In the genomic region with DNA sequence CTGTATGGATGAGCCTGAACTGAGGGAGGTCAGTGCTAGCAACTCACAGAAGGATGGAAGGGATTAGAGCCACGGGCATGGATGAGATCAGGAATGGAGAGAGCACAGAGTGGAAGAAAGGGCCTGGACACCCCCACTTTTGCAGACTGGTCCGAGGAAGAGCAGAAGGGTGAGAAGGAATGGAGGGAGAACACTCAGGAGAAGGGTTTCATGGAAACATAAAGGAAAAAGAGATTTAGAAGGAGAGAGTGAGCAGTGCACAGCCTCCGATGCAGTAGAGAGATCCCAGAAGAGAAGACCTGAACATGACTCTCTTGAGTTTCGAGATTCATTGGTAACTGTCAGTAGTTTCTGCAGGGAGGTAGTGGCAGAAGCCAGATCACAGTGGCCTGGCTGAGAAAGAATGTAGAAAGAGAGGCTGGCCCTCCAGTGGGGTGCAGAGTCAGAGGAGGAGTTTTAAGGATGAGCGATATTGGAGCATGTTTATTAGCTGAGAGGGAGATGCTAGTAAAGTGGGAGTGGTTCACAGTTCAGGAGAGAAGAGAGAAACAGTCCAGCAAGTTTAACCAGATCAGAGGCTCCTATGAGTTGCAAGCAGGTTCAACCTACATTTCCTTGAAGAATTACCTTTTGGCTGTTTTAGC, we compare ENCODE assay signal across 2 cellular contexts.
TF ChIP-seq lines count a peak whose summit lies in the region.

No MANE protein-coding gene starts in this region.

TF ChIP-seq in SK-N-SH treated with all-trans-retinoic acid at 6 μM for 48 hours, 23 proteins besides CTCF, POLR2A, EP300 and RAD21 (continued from another document):
- TF ChIP-seq ISL1 (CRISPR knock-in tag; IDR thresholded peaks at IDR 0.05): no peak
- TF ChIP-seq ZFP3 (CRISPR knock-in tag; IDR thresholded peaks at IDR 0.05): no peak
- no peak for TF ChIP-seq ZNF565 (CRISPR knock-in tag; conservative IDR thresholded peaks at IDR 0.05; ENCODE audit: low read depth)
- TF ChIP-seq TCF4 (CRISPR knock-in tag; IDR thresholded peaks at IDR 0.05; ENCODE audit: borderline replicate concordance): no peak
- TF ChIP-seq CSDC2 (CRISPR knock-in tag; IDR thresholded peaks at IDR 0.05): no peak

TF ChIP-seq in SK-N-SH, 30 proteins besides CTCF, POLR2A, EP300 and RAD21 (continued from another document):
- TF ChIP-seq, protein P1, sequence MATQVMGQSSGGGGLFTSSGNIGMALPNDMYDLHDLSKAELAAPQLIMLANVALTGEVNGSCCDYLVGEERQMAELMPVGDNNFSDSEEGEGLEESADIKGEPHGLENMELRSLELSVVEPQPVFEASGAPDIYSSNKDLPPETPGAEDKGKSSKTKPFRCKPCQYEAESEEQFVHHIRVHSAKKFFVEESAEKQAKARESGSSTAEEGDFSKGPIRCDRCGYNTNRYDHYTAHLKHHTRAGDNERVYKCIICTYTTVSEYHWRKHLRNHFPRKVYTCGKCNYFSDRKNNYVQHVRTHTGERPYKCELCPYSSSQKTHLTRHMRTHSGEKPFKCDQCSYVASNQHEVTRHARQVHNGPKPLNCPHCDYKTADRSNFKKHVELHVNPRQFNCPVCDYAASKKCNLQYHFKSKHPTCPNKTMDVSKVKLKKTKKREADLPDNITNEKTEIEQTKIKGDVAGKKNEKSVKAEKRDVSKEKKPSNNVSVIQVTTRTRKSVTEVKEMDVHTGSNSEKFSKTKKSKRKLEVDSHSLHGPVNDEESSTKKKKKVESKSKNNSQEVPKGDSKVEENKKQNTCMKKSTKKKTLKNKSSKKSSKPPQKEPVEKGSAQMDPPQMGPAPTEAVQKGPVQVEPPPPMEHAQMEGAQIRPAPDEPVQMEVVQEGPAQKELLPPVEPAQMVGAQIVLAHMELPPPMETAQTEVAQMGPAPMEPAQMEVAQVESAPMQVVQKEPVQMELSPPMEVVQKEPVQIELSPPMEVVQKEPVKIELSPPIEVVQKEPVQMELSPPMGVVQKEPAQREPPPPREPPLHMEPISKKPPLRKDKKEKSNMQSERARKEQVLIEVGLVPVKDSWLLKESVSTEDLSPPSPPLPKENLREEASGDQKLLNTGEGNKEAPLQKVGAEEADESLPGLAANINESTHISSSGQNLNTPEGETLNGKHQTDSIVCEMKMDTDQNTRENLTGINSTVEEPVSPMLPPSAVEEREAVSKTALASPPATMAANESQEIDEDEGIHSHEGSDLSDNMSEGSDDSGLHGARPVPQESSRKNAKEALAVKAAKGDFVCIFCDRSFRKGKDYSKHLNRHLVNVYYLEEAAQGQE (IDR thresholded peaks at IDR 0.05; ENCODE audit: low read depth, low read length): no peak
- TF ChIP-seq, protein P2, sequence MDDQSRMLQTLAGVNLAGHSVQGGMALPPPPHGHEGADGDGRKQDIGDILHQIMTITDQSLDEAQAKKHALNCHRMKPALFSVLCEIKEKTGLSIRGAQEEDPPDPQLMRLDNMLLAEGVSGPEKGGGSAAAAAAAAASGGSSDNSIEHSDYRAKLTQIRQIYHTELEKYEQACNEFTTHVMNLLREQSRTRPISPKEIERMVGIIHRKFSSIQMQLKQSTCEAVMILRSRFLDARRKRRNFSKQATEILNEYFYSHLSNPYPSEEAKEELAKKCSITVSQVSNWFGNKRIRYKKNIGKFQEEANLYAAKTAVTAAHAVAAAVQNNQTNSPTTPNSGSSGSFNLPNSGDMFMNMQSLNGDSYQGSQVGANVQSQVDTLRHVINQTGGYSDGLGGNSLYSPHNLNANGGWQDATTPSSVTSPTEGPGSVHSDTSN (IDR thresholded peaks at IDR 0.05): no peak
- TF ChIP-seq, protein P3, sequence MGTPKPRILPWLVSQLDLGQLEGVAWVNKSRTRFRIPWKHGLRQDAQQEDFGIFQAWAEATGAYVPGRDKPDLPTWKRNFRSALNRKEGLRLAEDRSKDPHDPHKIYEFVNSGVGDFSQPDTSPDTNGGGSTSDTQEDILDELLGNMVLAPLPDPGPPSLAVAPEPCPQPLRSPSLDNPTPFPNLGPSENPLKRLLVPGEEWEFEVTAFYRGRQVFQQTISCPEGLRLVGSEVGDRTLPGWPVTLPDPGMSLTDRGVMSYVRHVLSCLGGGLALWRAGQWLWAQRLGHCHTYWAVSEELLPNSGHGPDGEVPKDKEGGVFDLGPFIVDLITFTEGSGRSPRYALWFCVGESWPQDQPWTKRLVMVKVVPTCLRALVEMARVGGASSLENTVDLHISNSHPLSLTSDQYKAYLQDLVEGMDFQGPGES (IDR thresholded peaks at IDR 0.05; ENCODE audit: low read depth, low read length): no peak
- no peak for TF ChIP-seq TAF1 (IDR thresholded peaks at IDR 0.05; ENCODE audit: borderline replicate concordance, low read depth, low read length)
- TF ChIP-seq, protein P4, sequence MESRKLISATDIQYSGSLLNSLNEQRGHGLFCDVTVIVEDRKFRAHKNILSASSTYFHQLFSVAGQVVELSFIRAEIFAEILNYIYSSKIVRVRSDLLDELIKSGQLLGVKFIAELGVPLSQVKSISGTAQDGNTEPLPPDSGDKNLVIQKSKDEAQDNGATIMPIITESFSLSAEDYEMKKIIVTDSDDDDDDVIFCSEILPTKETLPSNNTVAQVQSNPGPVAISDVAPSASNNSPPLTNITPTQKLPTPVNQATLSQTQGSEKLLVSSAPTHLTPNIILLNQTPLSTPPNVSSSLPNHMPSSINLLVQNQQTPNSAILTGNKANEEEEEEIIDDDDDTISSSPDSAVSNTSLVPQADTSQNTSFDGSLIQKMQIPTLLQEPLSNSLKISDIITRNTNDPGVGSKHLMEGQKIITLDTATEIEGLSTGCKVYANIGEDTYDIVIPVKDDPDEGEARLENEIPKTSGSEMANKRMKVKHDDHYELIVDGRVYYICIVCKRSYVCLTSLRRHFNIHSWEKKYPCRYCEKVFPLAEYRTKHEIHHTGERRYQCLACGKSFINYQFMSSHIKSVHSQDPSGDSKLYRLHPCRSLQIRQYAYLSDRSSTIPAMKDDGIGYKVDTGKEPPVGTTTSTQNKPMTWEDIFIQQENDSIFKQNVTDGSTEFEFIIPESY (IDR thresholded peaks at IDR 0.05; ENCODE audit: borderline replicate concordance, low read depth): no peak
- TF ChIP-seq MEF2A (IDR thresholded peaks at IDR 0.05; ENCODE audit: borderline replicate concordance, low read depth): no peak
- TF ChIP-seq FOXJ3 (CRISPR knock-in tag; IDR thresholded peaks at IDR 0.05): no peak
- TF ChIP-seq MXI1 (IDR thresholded peaks at IDR 0.05; ENCODE audit: low read depth, low read length): no peak
- TF ChIP-seq RXRA (IDR thresholded peaks at IDR 0.05; ENCODE audit: borderline replicate concordance, low read depth): no peak
- no peak for TF ChIP-seq GABPA (IDR thresholded peaks at IDR 0.05; ENCODE audit: low read depth)
- no peak for TF ChIP-seq GATA2 (CRISPR knock-in tag; IDR thresholded peaks at IDR 0.05)
- TF ChIP-seq NFIC (IDR thresholded peaks at IDR 0.05; ENCODE audit: borderline replicate concordance): no peak
- TF ChIP-seq, protein P5, sequence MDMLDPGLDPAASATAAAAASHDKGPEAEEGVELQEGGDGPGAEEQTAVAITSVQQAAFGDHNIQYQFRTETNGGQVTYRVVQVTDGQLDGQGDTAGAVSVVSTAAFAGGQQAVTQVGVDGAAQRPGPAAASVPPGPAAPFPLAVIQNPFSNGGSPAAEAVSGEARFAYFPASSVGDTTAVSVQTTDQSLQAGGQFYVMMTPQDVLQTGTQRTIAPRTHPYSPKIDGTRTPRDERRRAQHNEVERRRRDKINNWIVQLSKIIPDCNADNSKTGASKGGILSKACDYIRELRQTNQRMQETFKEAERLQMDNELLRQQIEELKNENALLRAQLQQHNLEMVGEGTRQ (IDR thresholded peaks at IDR 0.05; ENCODE audit: borderline replicate concordance, low read depth, low read length): no peak
- no peak for TF ChIP-seq ELF1 (IDR thresholded peaks at IDR 0.05)
- no peak for TF ChIP-seq RFX5 (IDR thresholded peaks at IDR 0.05; ENCODE audit: low read length)
- TF ChIP-seq TCF12 (IDR thresholded peaks at IDR 0.05): no peak
- no peak for TF ChIP-seq TEAD4 (IDR thresholded peaks at IDR 0.05; ENCODE audit: borderline replicate concordance, insufficient read depth)
